Comparison of ENCODE assay signal across 28 cellular contexts in genomic region chr11:124788521-124788920, GRCh38. TPM values are rescaled to one million over a fixed set of nuclear protein-coding genes. Genes with fewer than 3 reads are reported as not detected.
"Had no signal": no experiment of that assay in that cellular context is flagged by ENCODE, and none has a peak within 500 bp of the region (broad histone marks: within the 10 kb centered on the region; RNA-seq: fewer than 3 reads in every experiment).

No MANE protein-coding gene starts in this region.

- H3K4me1 ChIP-seq: breast epithelium had no signal

- ATAC-seq: activated CD8-positive, alpha-beta T cell treated with anti-CD3 and anti-CD28 coated beads for 36 hours; activated naive CD8-positive, alpha-beta T cell treated with anti-CD3 and anti-CD28 coated beads, Interleukin-2, amount 50 U/mL, for 24 hours; esophagus mucosa; left lobe of liver had no signal

- H3K27ac ChIP-seq: ascending aorta, breast epithelium, right atrium auricular region, thyroid gland had no signal

- H3K4me3 ChIP-seq: ascending aorta, breast epithelium, lung, right atrium auricular region, thyroid gland had no signal

- H3K36me3 ChIP-seq: ascending aorta, breast epithelium, right atrium auricular region, thyroid gland had no signal

- H3K9me3 ChIP-seq: ascending aorta, breast epithelium, right atrium auricular region, thyroid gland had no signal

- DNase-seq: activated CD4-positive, alpha-beta T cell treated with anti-CD3 and anti-CD28 coated beads, Interleukin-2, amount 10 ng/mL, durations not matched to agents 24 days and 14 days; activated CD4-positive, CD25-positive, alpha-beta regulatory T cell; activated CD8-positive, alpha-beta T cell treated with anti-CD3 and anti-CD28 coated beads for 36 hours; activated naive CD4-positive, alpha-beta T cell treated with anti-CD3 and anti-CD28 coated beads for 36 hours; activated naive CD8-positive, alpha-beta T cell treated with anti-CD3 and anti-CD28 coated beads, Interleukin-2, amount 50 U/mL, for 24 hours; activated T-cell treated with anti-CD3 and anti-CD28 coated beads, Interleukin-2, amount 50 U/mL, for 1 hour; cerebellar nuclear complex; effector CD8-positive, alpha-beta T cell; glutamatergic neuron; hippocampal formation; stimulated activated CD4-positive, alpha-beta T cell treated with anti-CD3 and anti-CD28 coated beads, Interleukin-2, amount 100 ng/mL, for 24 hours; stimulated activated naive CD4-positive, alpha-beta T cell treated with Interleukin-2 at 50 U/mL for 16 hours; T-helper 1 cell; T-helper 9 cell; thyroid gland had no signal

- FAIRE-seq: keratinocyte, urothelium cell line had no signal

RNA-seq across cellular contexts. Expression of gene ESAM, which starts 26.4 kb away (rescaled TPM):
- total RNA-seq: activated CD4-positive, alpha-beta T cell treated with anti-CD3 and anti-CD28 coated beads, Interleukin-2, amount 10 ng/mL, durations not matched to agents 24 days and 14 days had no signal

RNA-seq across cellular contexts. Expression of gene VSIG2, which starts 36.5 kb away (rescaled TPM):
- total RNA-seq: activated T-helper 2 cell treated with anti-CD3 and anti-CD28 coated beads, Interferon-gamma antibody, Interleukin-2, Interleukin-4, amounts not matched to agents 10 μg/mL and 5 μg/mL and 100 μg/mL, durations not matched to agents 14 hours and 24 hours and 36 hours; ascending aorta; osteoblast; skeletal muscle tissue; subcutaneous adipose tissue had no signal
- polyA plus RNA-seq: keratinocyte, neural cell had no signal

RNA-seq across cellular contexts. Expression of gene NRGN, which starts 48.8 kb away (rescaled TPM):
- total RNA-seq: skeletal muscle tissue had no signal
